Comparison of ENCODE assay signal across 15 cellular contexts in the genomic region with DNA sequence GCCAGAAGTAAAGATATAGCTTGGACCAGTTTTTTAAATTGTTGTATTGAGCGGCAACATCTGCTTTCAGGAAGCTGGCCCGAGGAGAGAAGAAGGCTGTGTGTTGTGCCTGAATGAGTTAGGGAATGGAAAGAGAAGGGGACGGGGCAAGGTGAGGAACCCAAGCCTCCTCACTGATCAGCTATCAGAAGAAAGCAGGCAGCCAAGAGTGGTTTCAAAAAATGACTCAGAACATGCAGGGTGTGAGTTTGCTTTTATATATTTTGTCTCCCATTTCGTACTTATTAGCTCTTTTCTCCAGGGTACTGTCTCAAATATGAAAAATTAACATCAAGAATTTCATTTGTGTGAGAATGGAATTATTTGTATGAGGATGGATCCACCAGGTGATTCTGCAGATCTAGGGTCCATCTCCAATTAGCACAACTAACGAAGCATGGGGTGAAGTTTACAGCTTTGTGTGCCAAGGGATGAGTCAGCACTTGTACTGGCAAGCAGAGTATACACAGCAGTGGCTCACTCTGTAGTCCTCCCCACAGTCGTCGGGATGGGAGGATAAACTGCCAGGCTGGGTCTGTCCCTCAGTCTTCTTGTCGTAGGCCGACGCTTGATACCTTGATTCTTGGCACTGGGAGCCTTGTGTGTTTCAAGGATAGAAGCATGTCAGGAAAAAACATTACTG.
DNase-seq lines count a peak whose midpoint lies in the region; TF ChIP-seq lines count a peak whose summit lies in the region.
"Had no signal": no experiment of that assay in that cellular context is flagged by ENCODE, and none has a peak within 500 bp of the region (broad histone marks: within the 10 kb centered on the region; RNA-seq: fewer than 3 reads in every experiment).

No MANE protein-coding gene starts in this region.

- DNase-seq in A172 (ENCODE audit: low spot score), result peak; percentile 35
- peak; percentile 54 for DNase-seq in H4 (ENCODE audit: low spot score)
- peak in 4 of 7 donors; percentile 14 to 49 (median 20) for DNase-seq in adrenal gland
- DNase-seq in fibroblast of villous mesenchyme (ENCODE audit: low read depth), result peak; percentile 29
- DNase-seq in RKO (ENCODE audit: low spot score), result no peak
- no peak for DNase-seq in SK-N-SH
- no peak for DNase-seq in NAMALWA (ENCODE audit: low spot score)
- DNase-seq in T-helper 2 cell, result no peak
- DNase-seq: activated B cell treated with CpG ODN at 0.5 μM for 24 hours; activated CD8-positive, alpha-beta memory T cell treated with anti-CD3 and anti-CD28 coated beads, Interleukin-2, amount 50 U/mL, for 4 hours; activated naive CD8-positive, alpha-beta T cell treated with anti-CD3 and anti-CD28 coated beads, Interleukin-2, amount 10 ng/mL, durations not matched to agents 7 days and 5 days; NCI-H1048; NCI-H2171 treated with DMSO at 0.1 percent for 48 hours; NK-92 treated with Interleukin-12 subunit alpha and Interleukin-12 subunit beta, amount 100 ng/mL, for 24 hours had no signal

- no peaks in the 10 kb centered on the region for H4K20me1 ChIP-seq in SK-N-SH (ENCODE audit: insufficient read depth)

- TF ChIP-seq POLR2A in adrenal gland (IDR thresholded peaks at IDR 0.05), result no peak

- no peak overlapping the region for H3K27ac ChIP-seq in adrenal gland
- no peak overlapping the region for H3K27ac ChIP-seq in SK-N-SH (ENCODE audit: low read depth in 2 of 2, low read length in 1 of 2)
- H3K27ac ChIP-seq: esophagus muscularis mucosa had no signal

- no peaks in the 10 kb centered on the region for H3K36me3 ChIP-seq in adrenal gland (replicated peaks in 1 of 2)
- no peaks in the 10 kb centered on the region for H3K36me3 ChIP-seq in SK-N-SH (replicated peaks in 1 of 2; ENCODE audit: control insufficient read depth in 1 of 2, insufficient read depth in 2 of 2, low read length in 1 of 2)
- H3K36me3 ChIP-seq: esophagus muscularis mucosa had no signal

- 59 to 67% (median 64%) methylated on average over 10 of the region's 10 CpGs for WGBS in adrenal gland, 4 donors
- 16% methylated on average over 10 of the region's 10 CpGs for WGBS in SK-N-SH (ENCODE audit: low lambda C conversion rate)

- no peak for TF ChIP-seq EP300 in SK-N-SH (IDR thresholded peaks at IDR 0.05; ENCODE audit: borderline replicate concordance in 1 of 2, low read depth in 1 of 2, low read length in 1 of 2)

- no peaks in the 10 kb centered on the region for H3K4me1 ChIP-seq in adrenal gland (replicated peaks in 1 of 2)
- H3K4me1 ChIP-seq in SK-N-SH (ENCODE audit: control insufficient read depth in 1 of 2, insufficient read depth in 2 of 2, low read depth in 1 of 2, low read length in 1 of 2), result no peaks in the 10 kb centered on the region
- H3K4me1 ChIP-seq: esophagus muscularis mucosa had no signal

- H2AFZ ChIP-seq in SK-N-SH (ENCODE audit: low read depth), result no peak overlapping the region

- H3K4me3 ChIP-seq in adrenal gland, result no peak overlapping the region
- H3K4me3 ChIP-seq in fibroblast of villous mesenchyme (ENCODE audit: low read depth, low read length), result no peak overlapping the region
- no peak overlapping the region for H3K4me3 ChIP-seq in SK-N-SH (ENCODE audit: low read depth in 2 of 2, low read length in 1 of 2)
- H3K4me3 ChIP-seq: esophagus muscularis mucosa had no signal

- no peaks in the 10 kb centered on the region for H3K27me3 ChIP-seq in adrenal gland
- no peaks in the 10 kb centered on the region for H3K27me3 ChIP-seq in SK-N-SH (ENCODE audit: insufficient read depth)
- H3K27me3 ChIP-seq: esophagus muscularis mucosa had no signal

- no peaks in the 10 kb centered on the region for H3K9me3 ChIP-seq in adrenal gland (replicated peaks in 1 of 3)
- no peaks in the 10 kb centered on the region for H3K9me3 ChIP-seq in SK-N-SH
- H3K9me3 ChIP-seq: esophagus muscularis mucosa had no signal

- TF ChIP-seq CTCF in adrenal gland (IDR thresholded peaks at IDR 0.05) (no peak), fibroblast of villous mesenchyme (IDR thresholded peaks at IDR 0.05; ENCODE audit: insufficient read depth, low read depth, low read length) (no peak), SK-N-SH (IDR thresholded peaks at IDR 0.05) (no peak)

- H3K79me2 ChIP-seq in SK-N-SH (ENCODE audit: insufficient read depth), result no peaks in the 10 kb centered on the region

- intact Hi-C loops in adrenal gland (cut with DNase I), result no loop called here

- TF ChIP-seq RAD21 in SK-N-SH (IDR thresholded peaks at IDR 0.05; ENCODE audit: low read length), result no peak

- CTCF ChIA-PET in SK-N-SH (lab: Yijun Ruan, JAX), result no interaction called here

- no peaks in the 10 kb centered on the region for H3K9me2 ChIP-seq in SK-N-SH

- H3F3A ChIP-seq in SK-N-SH (replicated peaks; ENCODE audit: insufficient read depth), result no peaks in the 10 kb centered on the region

- POLR2A ChIA-PET in SK-N-SH (lab: Yijun Ruan, JAX), result no interaction called here

- no peak overlapping the region for H3K4me2 ChIP-seq in SK-N-SH

- no peak overlapping the region for H3K9ac ChIP-seq in SK-N-SH

TF ChIP-seq in SK-N-SH, 30 proteins besides CTCF, POLR2A, EP300 and RAD21:
- TF ChIP-seq, protein P1, sequence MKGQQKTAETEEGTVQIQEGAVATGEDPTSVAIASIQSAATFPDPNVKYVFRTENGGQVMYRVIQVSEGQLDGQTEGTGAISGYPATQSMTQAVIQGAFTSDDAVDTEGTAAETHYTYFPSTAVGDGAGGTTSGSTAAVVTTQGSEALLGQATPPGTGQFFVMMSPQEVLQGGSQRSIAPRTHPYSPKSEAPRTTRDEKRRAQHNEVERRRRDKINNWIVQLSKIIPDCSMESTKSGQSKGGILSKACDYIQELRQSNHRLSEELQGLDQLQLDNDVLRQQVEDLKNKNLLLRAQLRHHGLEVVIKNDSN (IDR thresholded peaks at IDR 0.05; ENCODE audit: borderline replicate concordance, low read depth), result no peak
- TF ChIP-seq MEF2A (IDR thresholded peaks at IDR 0.05; ENCODE audit: borderline replicate concordance, low read depth), result no peak
- no peak for TF ChIP-seq CHD2 (IDR thresholded peaks at IDR 0.05; ENCODE audit: low read length, partially characterized antibody)
- no peak for TF ChIP-seq RFX5 (IDR thresholded peaks at IDR 0.05; ENCODE audit: low read length)
- TF ChIP-seq EZH2phosphoT487 (IDR thresholded peaks at IDR 0.05; ENCODE audit: borderline replicate concordance, low read depth), result no peak
- TF ChIP-seq, protein P2, sequence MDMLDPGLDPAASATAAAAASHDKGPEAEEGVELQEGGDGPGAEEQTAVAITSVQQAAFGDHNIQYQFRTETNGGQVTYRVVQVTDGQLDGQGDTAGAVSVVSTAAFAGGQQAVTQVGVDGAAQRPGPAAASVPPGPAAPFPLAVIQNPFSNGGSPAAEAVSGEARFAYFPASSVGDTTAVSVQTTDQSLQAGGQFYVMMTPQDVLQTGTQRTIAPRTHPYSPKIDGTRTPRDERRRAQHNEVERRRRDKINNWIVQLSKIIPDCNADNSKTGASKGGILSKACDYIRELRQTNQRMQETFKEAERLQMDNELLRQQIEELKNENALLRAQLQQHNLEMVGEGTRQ (IDR thresholded peaks at IDR 0.05; ENCODE audit: borderline replicate concordance, low read depth, low read length), result no peak
- no peak for TF ChIP-seq RXRA (IDR thresholded peaks at IDR 0.05; ENCODE audit: borderline replicate concordance, low read depth)

Comparison
In these comparisons a context has a peak if more than half of its experiments do, and no peak if none do; other contexts are left out.
1. DNase-seq: peak in A172 (single experiment), H4 (single experiment), adrenal gland (4 of 7) and fibroblast of villous mesenchyme (single experiment); none in RKO (single experiment), SK-N-SH (single experiment), NAMALWA (single experiment) and T-helper 2 cell (0 of 5).